8 cellular contexts compared by ENCODE assay signal in genomic region chr3:126358038-126358815, GRCh38. TPM values are rescaled to one million over a fixed set of nuclear protein-coding genes. Genes with fewer than 3 reads are reported as not detected.
DNase-seq lines count a peak whose midpoint lies in the region; ATAC-seq and TF ChIP-seq lines count a peak whose summit lies in the region.

No MANE protein-coding gene starts in this region.

- peaks cover 31% of the 10 kb centered on the region for H3K27me3 ChIP-seq in RWPE2 (ENCODE audit: insufficient read depth, poor library complexity, severe bottlenecking)
- H3K27me3 ChIP-seq in foreskin keratinocyte: peaks cover 65% of the 10 kb centered on the region

- peak; percentile 32 for DNase-seq in NCI-H2029 (lab: John Stamatoyannopoulos, UW)
- no peak for DNase-seq in NCI-H2029 treated with DMSO at 0.1 percent for 48 hours (lab: John Stamatoyannopoulos, UW)
- peak; percentile 25 for DNase-seq in RWPE2 (ENCODE audit: low spot score)
- DNase-seq in fibroblast of mammary gland (ENCODE audit: low read depth): peak; percentile 14
- peak; percentile 34 for DNase-seq in pons (ENCODE audit: low spot score)
- no peak for DNase-seq in foreskin keratinocyte
- DNase-seq in NCI-H1436 treated with DMSO at 0.1 percent for 48 hours (lab: John Stamatoyannopoulos, UW): no peak

- H3K9me3 ChIP-seq in RWPE2 (ENCODE audit: severe bottlenecking): no peaks in the 10 kb centered on the region

- no peaks in the 10 kb centered on the region for H3K36me3 ChIP-seq in RWPE2 (ENCODE audit: low read depth)

- H3K4me3 ChIP-seq in RWPE2 (ENCODE audit: severe bottlenecking): no peak overlapping the region
- no peak overlapping the region for H3K4me3 ChIP-seq in fibroblast of mammary gland (ENCODE audit: control insufficient read depth, low read depth, low read length)

- no peak overlapping the region for H3K27ac ChIP-seq in RWPE2 (ENCODE audit: poor library complexity, severe bottlenecking)
- H3K27ac ChIP-seq in foreskin keratinocyte: no peak overlapping the region

- no peaks in the 10 kb centered on the region for H3K4me1 ChIP-seq in RWPE2 (ENCODE audit: insufficient read depth, poor library complexity, severe bottlenecking)
- no peaks in the 10 kb centered on the region for H3K4me1 ChIP-seq in foreskin keratinocyte

- no peak for ATAC-seq in RWPE2 (ENCODE audit: low read depth)
- no peak for ATAC-seq in foreskin keratinocyte
- no peak for ATAC-seq in GM18907 (IDR thresholded peaks at IDR 0.05; ENCODE audit: unreplicated experiment)

- no peak for TF ChIP-seq CTCF in RWPE2 (IDR thresholded peaks at IDR 0.05; ENCODE audit: poor library complexity, severe bottlenecking)
- TF ChIP-seq CTCF in fibroblast of mammary gland (conservative IDR thresholded peaks at IDR 0.05; ENCODE audit: control insufficient read depth, insufficient read depth, low read depth, low read length): no peak
- TF ChIP-seq CTCF in foreskin keratinocyte (conservative IDR thresholded peaks at IDR 0.05): no peak

RNA-seq across cellular contexts. Expression of gene KLF15, which starts 1.0 kb away (rescaled TPM):
- total RNA-seq in foreskin keratinocyte: 0.11 TPM in 1 of 2 replicates, not detected in the other
- polyA plus RNA-seq in foreskin keratinocyte: 0.06 TPM in 1 of 2 replicates, not detected in the other

RNA-seq across cellular contexts. Expression of gene CFAP100, which starts 36.5 kb away (rescaled TPM):
- total RNA-seq in foreskin keratinocyte: not detected in 2 replicates
- not detected in 2 replicates for polyA plus RNA-seq in foreskin keratinocyte

Comparison
In these comparisons a context has a peak if more than half of its experiments do, and no peak if none do; other contexts are left out.
1. DNase-seq: peak in NCI-H2029 (single experiment), RWPE2 (single experiment), fibroblast of mammary gland (single experiment) and pons (single experiment); none in NCI-H2029 treated with DMSO at 0.1 percent for 48 hours (single experiment), foreskin keratinocyte (0 of 2) and NCI-H1436 treated with DMSO at 0.1 percent for 48 hours (single experiment).